In genomic region chr1:42162181-42162580, GRCh38 we compare ENCODE assay signal across 31 cellular contexts. TPM values are rescaled to one million over a fixed set of nuclear protein-coding genes. Genes with fewer than 3 reads are reported as not detected.
"Had no signal": no experiment of that assay in that cellular context is flagged by ENCODE, and none has a peak within 500 bp of the region (broad histone marks: within the 10 kb centered on the region; RNA-seq: fewer than 3 reads in every experiment).

No MANE protein-coding gene starts in this region.

- H3K36me3 ChIP-seq: adrenal gland, ascending aorta, brain microvascular endothelial cell, left ventricle myocardium inferior, pancreas, suprapubic skin, transverse colon had no signal

- H3K4me3 Mint-ChIP-seq: activated naive CD8-positive, alpha-beta T cell; activated T-cell treated with anti-CD3 and anti-CD28 coated beads, Interleukin-2, amount 50 U/mL, for 24 hours; activated T-helper 17 cell treated with anti-CD3 and anti-CD28 coated beads, Interleukin-2, amount 50 U/mL, for 72 hours; effector memory CD8-positive, alpha-beta T cell; nephron; stimulated activated effector memory CD8-positive, alpha-beta T cell treated with anti-CD3 and anti-CD28 coated beads, Interleukin-12 subunit alpha, Interleukin-12 subunit beta, amount 100 ng/mL, for 72 hours; stimulated activated naive CD8-positive, alpha-beta T cell treated with anti-CD3 and anti-CD28 coated beads, Interleukin-15, amount 100 ng/mL, for 72 hours; T-cell; WTC11 had no signal

- H3K27ac ChIP-seq: adrenal gland, ascending aorta, brain microvascular endothelial cell, left ventricle myocardium inferior, pancreas, psoas muscle, suprapubic skin had no signal

- H3K27me3 ChIP-seq: adrenal gland, ascending aorta, brain microvascular endothelial cell, pancreas, suprapubic skin, transverse colon had no signal

- H3K27ac Mint-ChIP-seq: activated naive CD8-positive, alpha-beta T cell; activated T-cell treated with anti-CD3 and anti-CD28 coated beads, Interleukin-2, amount 50 U/mL, for 24 hours; activated T-helper 17 cell treated with anti-CD3 and anti-CD28 coated beads, Interleukin-2, amount 50 U/mL, for 72 hours; effector memory CD8-positive, alpha-beta T cell; nephron; stimulated activated effector memory CD8-positive, alpha-beta T cell treated with anti-CD3 and anti-CD28 coated beads, Interleukin-12 subunit alpha, Interleukin-12 subunit beta, amount 100 ng/mL, for 72 hours; T-cell; WTC11 had no signal

- H3K4me1 ChIP-seq: ascending aorta, pancreas, psoas muscle had no signal

- H3K9me3 ChIP-seq: ascending aorta, pancreas, suprapubic skin had no signal

- H3K4me3 ChIP-seq: adrenal gland, ascending aorta, left ventricle myocardium inferior, pancreas, psoas muscle, suprapubic skin had no signal

- DNase-seq: activated CD4-positive, alpha-beta T cell treated with anti-CD3 and anti-CD28 coated beads, Interleukin-2, amount 50 U/mL, for 4 hours; activated CD8-positive, alpha-beta memory T cell treated with anti-CD3 and anti-CD28 coated beads for 24 hours; activated CD8-positive, alpha-beta memory T cell treated with anti-CD3 and anti-CD28 coated beads, Interleukin-2, amount 50 U/mL, for 4 hours; activated naive CD4-positive, alpha-beta T cell; activated T-cell treated with anti-CD3 and anti-CD28 coated beads, Interleukin-2, amount 50 U/mL, for 24 hours; adrenal gland; brain microvascular endothelial cell; caudate nucleus; dermis blood vessel endothelial cell; effector memory CD8-positive, alpha-beta T cell; foreskin melanocyte; hippocampal formation; left ventricle myocardium inferior; midbrain; pancreas; psoas muscle; right cardiac atrium; stimulated activated CD4-positive, alpha-beta T cell treated with anti-CD3 and anti-CD28 coated beads, Interleukin-2, amount 100 ng/mL, for 24 hours; stimulated activated naive CD8-positive, alpha-beta T cell treated with anti-CD3 and anti-CD28 coated beads, Interleukin-15, amount 100 ng/mL, for 72 hours; T-cell; transverse colon had no signal

- H3K36me3 Mint-ChIP-seq: stimulated activated effector memory CD8-positive, alpha-beta T cell treated with anti-CD3 and anti-CD28 coated beads, Interleukin-12 subunit alpha, Interleukin-12 subunit beta, amount 100 ng/mL, for 72 hours; T-cell; WTC11 had no signal

RNA-seq across cellular contexts. Expression of gene GUCA2A, which starts 2.4 kb away (rescaled TPM):
- total RNA-seq: activated T-helper 17 cell treated with anti-CD3 and anti-CD28 coated beads, Interleukin-2, amount 50 U/mL, for 72 hours; adrenal gland; ascending aorta; dermis blood vessel endothelial cell; endothelial cell of umbilical vein; esophagus mucosa; left ventricle myocardium inferior; right cardiac atrium; skeletal muscle tissue; T-cell; WTC11 had no signal

RNA-seq across cellular contexts. Expression of gene GUCA2B, which starts 9.0 kb away (rescaled TPM):
- total RNA-seq: activated T-helper 17 cell treated with anti-CD3 and anti-CD28 coated beads, Interleukin-2, amount 50 U/mL, for 72 hours; adrenal gland; ascending aorta; dermis blood vessel endothelial cell; endothelial cell of umbilical vein; esophagus mucosa; left ventricle myocardium inferior; psoas muscle; right cardiac atrium; skeletal muscle tissue; suprapubic skin; T-cell; WTC11 had no signal
